ENCODE assay signal across 17 cellular contexts in genomic region chr9:117697046-117697445, GRCh38. TPM values are rescaled to one million over a fixed set of nuclear protein-coding genes. Genes with fewer than 3 reads are reported as not detected.
DNase-seq lines count a peak whose midpoint lies in the region; ATAC-seq, FAIRE-seq and TF ChIP-seq lines count a peak whose summit lies in the region.
"Had no signal": no experiment of that assay in that cellular context is flagged by ENCODE, and none has a peak within 500 bp of the region (broad histone marks: within the 10 kb centered on the region; RNA-seq: fewer than 3 reads in every experiment).

No MANE protein-coding gene starts in this region.

- CTCF ChIA-PET in MCF 10A (lab: Yijun Ruan, JAX): no interaction called here

- no peak for ATAC-seq in aorta (ENCODE audit: low FRiP score)
- ATAC-seq: HCT116 had no signal

- POLR2A ChIA-PET in MCF 10A (lab: Yijun Ruan, JAX): no interaction called here

- no TSS peak for BruUV-seq in MCF 10A (replicated peaks; lab: Mats Ljungman, UMichigan)

- 81 to 85% methylated on average over 1 of the region's 1 CpG for WGBS in aorta, 2 donors

- no peaks in the 10 kb centered on the region for H3K36me3 ChIP-seq in breast epithelium
- no peaks in the 10 kb centered on the region for H3K36me3 ChIP-seq in bronchial epithelial cell (ENCODE audit: control insufficient read depth, insufficient read depth, low read length)
- H3K36me3 ChIP-seq in aorta (ENCODE audit: control insufficient read depth in 1 of 2, insufficient read depth in 2 of 2, low read length in 1 of 2): no peaks in the 10 kb centered on the region
- H3K36me3 ChIP-seq: BE2C had no signal

- TF ChIP-seq POLR2A in breast epithelium (IDR thresholded peaks at IDR 0.05): no peak

- no peaks in the 10 kb centered on the region for H3K27me3 Mint-ChIP-seq in MCF 10A (ENCODE audit: insufficient read depth, unreplicated experiment)
- H3K27me3 Mint-ChIP-seq in activated CD4-positive, alpha-beta T cell treated with anti-CD3 and anti-CD28 coated beads, Interleukin-2, amount 10 ng/mL, durations not matched to agents 24 days and 14 days: no peaks in the 10 kb centered on the region

- H3K4me3 Mint-ChIP-seq in MCF 10A (ENCODE audit: unreplicated experiment): no peak overlapping the region
- no peak overlapping the region for H3K4me3 Mint-ChIP-seq in activated CD4-positive, alpha-beta T cell treated with anti-CD3 and anti-CD28 coated beads, Interleukin-2, amount 10 ng/mL, durations not matched to agents 24 days and 14 days
- H3K4me3 Mint-ChIP-seq: CD8-positive, alpha-beta memory T cell had no signal

- H3K9me3 ChIP-seq in breast epithelium (no peaks in the 10 kb centered on the region), aorta (ENCODE audit: control insufficient read depth, low read length) (no peaks in the 10 kb centered on the region)
- H3K9me3 ChIP-seq: BE2C, Caco-2 had no signal

- no peaks in the 10 kb centered on the region for H3K27me3 ChIP-seq in breast epithelium
- H3K27me3 ChIP-seq in HL-60 (ENCODE audit: insufficient read depth, poor library complexity, severe bottlenecking): no peaks in the 10 kb centered on the region
- no peaks in the 10 kb centered on the region for H3K27me3 ChIP-seq in bronchial epithelial cell (ENCODE audit: control insufficient read depth, insufficient read depth, low read length)
- H3K27me3 ChIP-seq in aorta (ENCODE audit: control insufficient read depth in 1 of 2, insufficient read depth in 2 of 2, low read length in 1 of 2): no peaks in the 10 kb centered on the region
- H3K27me3 ChIP-seq: BE2C had no signal

- TF ChIP-seq CTCF in MCF 10A (IDR thresholded peaks at IDR 0.05; ENCODE audit: unreplicated experiment) (no peak), breast epithelium (IDR thresholded peaks at IDR 0.05) (no peak), HL-60 (IDR thresholded peaks at IDR 0.05; ENCODE audit: insufficient read depth, low read length) (no peak), bronchial epithelial cell (IDR thresholded peaks at IDR 0.05; ENCODE audit: insufficient read depth, low read length, severe bottlenecking) (no peak)

- H3K4me3 ChIP-seq in breast epithelium: no peak overlapping the region
- no peak overlapping the region for H3K4me3 ChIP-seq in HL-60 (replicated peaks; ENCODE audit: insufficient read depth, low read length)
- H3K4me3 ChIP-seq in bronchial epithelial cell (ENCODE audit: low read depth, low read length): no peak overlapping the region
- H3K4me3 ChIP-seq in aorta (ENCODE audit: low read length in 2 of 2): no peak overlapping the region

- H3K4me1 Mint-ChIP-seq in MCF 10A (ENCODE audit: insufficient read depth, unreplicated experiment): no peaks in the 10 kb centered on the region
- H3K4me1 Mint-ChIP-seq in activated CD4-positive, alpha-beta T cell treated with anti-CD3 and anti-CD28 coated beads, Interleukin-2, amount 10 ng/mL, durations not matched to agents 24 days and 14 days: no peaks in the 10 kb centered on the region
- H3K4me1 Mint-ChIP-seq: CD8-positive, alpha-beta memory T cell had no signal

- DNase-seq in MCF 10A (ENCODE audit: unreplicated experiment): peak; percentile 89
- no peak for DNase-seq in breast epithelium (ENCODE audit: low spot score in 2 of 2)
- peak in 1 of 2 experiments; percentile 74 for DNase-seq in HL-60 (ENCODE audit: low read depth in 1 of 2, low spot score in 1 of 2)
- DNase-seq in bronchial epithelial cell (ENCODE audit: low read depth): no peak
- peak; percentile 31 for DNase-seq in posterior vena cava (ENCODE audit: low spot score)
- DNase-seq in aorta: no peak
- no peak for DNase-seq in C1 segment of cervical spinal cord (lab: John Stamatoyannopoulos, UW)
- DNase-seq in activated CD4-positive, alpha-beta T cell treated with anti-CD3 and anti-CD28 coated beads, Interleukin-2, amount 10 ng/mL, durations not matched to agents 24 days and 14 days: no peak
- DNase-seq: BE2C; Caco-2; CD8-positive, alpha-beta memory T cell; DND-41; GDM1; IMR-90 had no signal

- H3K4me1 ChIP-seq in breast epithelium (no peaks in the 10 kb centered on the region), aorta (ENCODE audit: control insufficient read depth in 1 of 2, insufficient read depth in 2 of 2, low read length in 2 of 2) (no peaks in the 10 kb centered on the region)
- H3K4me1 ChIP-seq: BE2C, Caco-2 had no signal

- peaks cover 51% of the 10 kb centered on the region for H3K9me3 Mint-ChIP-seq in MCF 10A (ENCODE audit: unreplicated experiment)
- H3K9me3 Mint-ChIP-seq in activated CD4-positive, alpha-beta T cell treated with anti-CD3 and anti-CD28 coated beads, Interleukin-2, amount 10 ng/mL, durations not matched to agents 24 days and 14 days: no peaks in the 10 kb centered on the region

- H3K27ac Mint-ChIP-seq in MCF 10A (ENCODE audit: low read depth, unreplicated experiment): no peak overlapping the region
- no peak overlapping the region for H3K27ac Mint-ChIP-seq in activated CD4-positive, alpha-beta T cell treated with anti-CD3 and anti-CD28 coated beads, Interleukin-2, amount 10 ng/mL, durations not matched to agents 24 days and 14 days
- H3K27ac Mint-ChIP-seq: CD8-positive, alpha-beta memory T cell had no signal

- peak; percentile 23 for FAIRE-seq in bronchial epithelial cell (lab: Jason Lieb, UNC)
- FAIRE-seq: A204.1, GM12892 had no signal

- no peak overlapping the region for H3K27ac ChIP-seq in breast epithelium
- peak overlapping the region; percentile 50 for H3K27ac ChIP-seq in HL-60 (replicated peaks)
- H3K27ac ChIP-seq in aorta (ENCODE audit: low read depth in 1 of 2, low read length in 2 of 2): no peak overlapping the region

- H3K36me3 Mint-ChIP-seq in MCF 10A (ENCODE audit: insufficient read depth, unreplicated experiment): no peaks in the 10 kb centered on the region
- no peaks in the 10 kb centered on the region for H3K36me3 Mint-ChIP-seq in activated CD4-positive, alpha-beta T cell treated with anti-CD3 and anti-CD28 coated beads, Interleukin-2, amount 10 ng/mL, durations not matched to agents 24 days and 14 days (ENCODE audit: low read depth)
- H3K36me3 Mint-ChIP-seq: CD8-positive, alpha-beta memory T cell had no signal

- intact Hi-C loops in MCF 10A (cut with micrococcal nuclease) (no loop called here), breast epithelium (cut with DNase I; ENCODE audit: low total_unique reads) (no loop called here), posterior vena cava (cut with DNase I) (no loop called here), aorta (cut with DNase I) (no loop called here)
- intact Hi-C loops in activated CD4-positive, alpha-beta T cell treated with anti-CD3 and anti-CD28 coated beads, Interleukin-2, amount 10 ng/mL, durations not matched to agents 24 days and 14 days (cut with micrococcal nuclease): no loop called here

RNA-seq across cellular contexts. Expression of gene TLR4, which starts 7.2 kb away (rescaled TPM):
- total RNA-seq in MCF 10A (2022) (not detected in 2 replicates), breast epithelium (10 to 100 TPM; 23.0 to 71.2 (median 31.1) TPM), bronchial epithelial cell (0.13 and 0.26 TPM in 2 replicates), posterior vena cava (10 to 100 TPM; 18.1 to 31.3 TPM), aorta (10 to 100 TPM; 35.0 to 37.2 TPM)
- polyA plus RNA-seq in aorta: 10 to 100 TPM; 12.8 to 17.9 TPM
- not detected in 2 replicates for total RNA-seq in activated CD4-positive, alpha-beta T cell treated with anti-CD3 and anti-CD28 coated beads, Interleukin-2, amount 10 ng/mL, durations not matched to agents 24 days and 14 days
- total RNA-seq: Caco-2 had no signal
- polyA plus RNA-seq: CD8-positive, alpha-beta memory T cell; IMR-90 had no signal

Comparison
In these comparisons a context has a peak if more than half of its experiments do, and no peak if none do; other contexts are left out.
1. DNase-seq: peak in MCF 10A (single experiment) and posterior vena cava (single experiment); none in breast epithelium (0 of 2), bronchial epithelial cell (single experiment), aorta (0 of 2), C1 segment of cervical spinal cord (0 of 14) and activated CD4-positive, alpha-beta T cell treated with anti-CD3 and anti-CD28 coated beads, Interleukin-2, amount 10 ng/mL, durations not matched to agents 24 days and 14 days (single experiment).
2. RNA of gene TLR4, which starts 7.2 kb away (total RNA-seq): 35.0 to 37.2 TPM in aorta, 18.1 to 31.3 TPM in posterior vena cava and 23.0 to 71.2 TPM in breast epithelium; 0.13 to 0.26 TPM in bronchial epithelial cell, not detected in MCF 10A and not detected in activated CD4-positive, alpha-beta T cell treated with anti-CD3 and anti-CD28 coated beads, Interleukin-2, amount 10 ng/mL, durations not matched to agents 24 days and 14 days; every median in the first group is over 10 times any median in the second.